In the genomic region with DNA sequence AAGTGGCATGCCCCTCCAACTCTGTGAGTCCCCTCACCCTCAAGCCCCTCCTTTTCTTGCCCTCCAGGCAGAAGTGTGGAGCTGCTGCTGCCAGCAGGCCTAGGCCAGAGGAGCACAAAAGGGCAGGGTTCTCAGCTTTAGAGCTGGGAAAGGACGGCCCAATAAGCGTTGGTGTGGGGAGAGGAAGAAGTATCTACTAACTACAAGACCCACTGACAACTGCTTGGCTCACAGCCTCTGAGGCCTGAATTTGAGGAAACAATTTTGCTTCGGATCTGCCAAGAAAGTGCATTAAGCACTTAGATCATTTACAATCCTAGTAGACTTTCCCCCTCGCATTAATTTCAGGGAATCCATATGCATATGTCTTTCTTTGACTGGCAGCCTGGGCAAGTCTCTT, we compare ENCODE assay signal across 24 cellular contexts.
DNase-seq lines count a peak whose midpoint lies in the region; ATAC-seq and TF ChIP-seq lines count a peak whose summit lies in the region.
"Had no signal": no experiment of that assay in that cellular context is flagged by ENCODE, and none has a peak within 500 bp of the region (broad histone marks: within the 10 kb centered on the region; RNA-seq: fewer than 3 reads in every experiment).

No MANE protein-coding gene starts in this region.

- H2BK20ac ChIP-seq in H9 (ENCODE audit: low read depth, low read length, poor library complexity, severe bottlenecking): no peak overlapping the region

- no peak overlapping the region for H2BK15ac ChIP-seq in H9 (ENCODE audit: low read depth, low read length)

- H3K4me1 ChIP-seq in right cardiac atrium (ENCODE audit: control insufficient read depth, insufficient read depth, low read length): peaks cover 3% of the 10 kb centered on the region
- H3K4me1 ChIP-seq in thoracic aorta (ENCODE audit: control insufficient read depth in 1 of 2, low read depth in 2 of 2): peaks cover 37 to 96% of the 10 kb centered on the region in 2 donors
- H3K4me1 ChIP-seq in H9 (ENCODE audit: insufficient read depth, low read length): no peaks in the 10 kb centered on the region; the same call in 1 of the 2 replicates
- H3K4me1 ChIP-seq: breast epithelium, colonic mucosa had no signal

- no peak overlapping the region for H3K4me2 ChIP-seq in H9 (ENCODE audit: insufficient read depth, insufficient read length, low read length)

- no peaks in the 10 kb centered on the region for H3K36me3 ChIP-seq in SK-N-MC (ENCODE audit: insufficient read depth, low read length)
- H3K36me3 ChIP-seq in thoracic aorta: no peaks in the 10 kb centered on the region
- H3K36me3 ChIP-seq: breast epithelium, colonic mucosa, SJSA1 had no signal

- no peak overlapping the region for H3T11ph ChIP-seq in H9 (ENCODE audit: low read length)

- H2AK5ac ChIP-seq in H9 (ENCODE audit: insufficient read length, low read length): no peak overlapping the region

- no peak overlapping the region for H2BK12ac ChIP-seq in H9 (ENCODE audit: insufficient read length, low read depth, low read length)

- no peaks in the 10 kb centered on the region for H4K20me1 ChIP-seq in H9 (ENCODE audit: control insufficient read depth, insufficient read depth, insufficient read length)

- peak overlapping the region; percentile 39 for H3K4me3 ChIP-seq in SK-N-MC
- no peak overlapping the region for H3K4me3 ChIP-seq in right cardiac atrium (ENCODE audit: low read length)
- H3K4me3 ChIP-seq in thoracic aorta: no peak overlapping the region
- H3K4me3 ChIP-seq: breast epithelium, colonic mucosa, GM12878, SJSA1 had no signal

- H3K79me1 ChIP-seq in H9 (ENCODE audit: insufficient read depth, low read depth, low read length, poor library complexity, severe bottlenecking): no peaks in the 10 kb centered on the region

- ATAC-seq in right cardiac atrium: peak; percentile 47 to 53
- ATAC-seq in thoracic aorta (ENCODE audit: insufficient number of reproducible peaks, low FRiP score, low read depth): no peak
- ATAC-seq in HG02938 (IDR thresholded peaks at IDR 0.05; ENCODE audit: unreplicated experiment): no peak
- ATAC-seq: activated CD8-positive, alpha-beta memory T cell treated with anti-CD3 and anti-CD28 coated beads, Interleukin-2, amount 10 ng/mL, durations not matched to agents 7 days and 5 days; GM12878; natural killer cell treated with Interleukin-12 subunit alpha and Interleukin-12 subunit beta and Interleukin-15 and Interleukin-18, amount 100 ng/mL, for 72 hours had no signal

- peaks cover 51% of the 10 kb centered on the region for H3K4me1 Mint-ChIP-seq in dendritic cell treated with granulocyte-macrophage colony-stimulating factor and Interleukin-4, amounts not matched to agents 40 ng/mL and 50 ng/mL, for 4 days (ENCODE audit: low read depth)
- H3K4me1 Mint-ChIP-seq in H9: no peaks in the 10 kb centered on the region
- no peaks in the 10 kb centered on the region for H3K4me1 Mint-ChIP-seq in activated naive CD4-positive, alpha-beta T cell treated with anti-CD3 and anti-CD28 coated beads for 36 hours (ENCODE audit: low read depth)
- H3K4me1 Mint-ChIP-seq: activated CD8-positive, alpha-beta memory T cell treated with anti-CD3 and anti-CD28 coated beads, Interleukin-2, amount 10 ng/mL, durations not matched to agents 7 days and 5 days had no signal

- H3K4me3 Mint-ChIP-seq in dendritic cell treated with granulocyte-macrophage colony-stimulating factor and Interleukin-4, amounts not matched to agents 40 ng/mL and 50 ng/mL, for 4 days: no peak overlapping the region
- H3K4me3 Mint-ChIP-seq in H9: no peak overlapping the region
- no peak overlapping the region for H3K4me3 Mint-ChIP-seq in activated naive CD4-positive, alpha-beta T cell treated with anti-CD3 and anti-CD28 coated beads for 36 hours
- H3K4me3 Mint-ChIP-seq: activated CD8-positive, alpha-beta memory T cell treated with anti-CD3 and anti-CD28 coated beads, Interleukin-2, amount 10 ng/mL, durations not matched to agents 7 days and 5 days; CD4-positive, CD25-positive, alpha-beta regulatory T cell; IgD-negative memory B cell; natural killer cell treated with Interleukin-12 subunit alpha and Interleukin-12 subunit beta and Interleukin-15 and Interleukin-18, amount 100 ng/mL, for 72 hours had no signal

- no peaks in the 10 kb centered on the region for H3K27me3 ChIP-seq in right cardiac atrium (ENCODE audit: control insufficient read depth, insufficient read depth)
- no peaks in the 10 kb centered on the region for H3K27me3 ChIP-seq in thoracic aorta (replicated peaks; ENCODE audit: insufficient read depth)
- no peaks in the 10 kb centered on the region for H3K27me3 ChIP-seq in H9 (ENCODE audit: insufficient read depth, low read length)
- H3K27me3 ChIP-seq: breast epithelium, colonic mucosa, SJSA1 had no signal

- H3K14ac ChIP-seq in H9 (ENCODE audit: insufficient read depth, low read length): no peak overlapping the region

- TF ChIP-seq CTCF in thoracic aorta (IDR thresholded peaks at IDR 0.05) (no peak), H9 (conservative IDR thresholded peaks at IDR 0.05) (no peak)

- H3K9me3 Mint-ChIP-seq in dendritic cell treated with granulocyte-macrophage colony-stimulating factor and Interleukin-4, amounts not matched to agents 40 ng/mL and 50 ng/mL, for 4 days: no peaks in the 10 kb centered on the region
- no peaks in the 10 kb centered on the region for H3K9me3 Mint-ChIP-seq in H9
- H3K9me3 Mint-ChIP-seq in activated naive CD4-positive, alpha-beta T cell treated with anti-CD3 and anti-CD28 coated beads for 36 hours: no peaks in the 10 kb centered on the region
- H3K9me3 Mint-ChIP-seq: natural killer cell treated with Interleukin-12 subunit alpha and Interleukin-12 subunit beta and Interleukin-15 and Interleukin-18, amount 100 ng/mL, for 72 hours had no signal

- H3K79me2 ChIP-seq in H9 (ENCODE audit: insufficient read depth, low read length): no peaks in the 10 kb centered on the region

- H3K36me3 Mint-ChIP-seq in dendritic cell treated with granulocyte-macrophage colony-stimulating factor and Interleukin-4, amounts not matched to agents 40 ng/mL and 50 ng/mL, for 4 days (ENCODE audit: low read depth): no peaks in the 10 kb centered on the region
- H3K36me3 Mint-ChIP-seq in H9 (ENCODE audit: insufficient read depth in 1 of 3, low read depth in 3 of 3): no peaks in the 10 kb centered on the region
- no peaks in the 10 kb centered on the region for H3K36me3 Mint-ChIP-seq in activated naive CD4-positive, alpha-beta T cell treated with anti-CD3 and anti-CD28 coated beads for 36 hours (ENCODE audit: low read depth)
- H3K36me3 Mint-ChIP-seq: CD4-positive, CD25-positive, alpha-beta regulatory T cell; IgD-negative memory B cell; natural killer cell treated with Interleukin-12 subunit alpha and Interleukin-12 subunit beta and Interleukin-15 and Interleukin-18, amount 100 ng/mL, for 72 hours had no signal

- no peak overlapping the region for H3K4ac ChIP-seq in H9 (ENCODE audit: low read depth, low read length)

- H4K8ac ChIP-seq in H9 (replicated peaks; ENCODE audit: insufficient read length, low read depth, low read length): no peak overlapping the region

- H4K5ac ChIP-seq in H9 (ENCODE audit: insufficient read length, low read depth, low read length): no peak overlapping the region

- no peaks in the 10 kb centered on the region for H3K23me2 ChIP-seq in H9 (ENCODE audit: insufficient read length, low read depth, low read length, poor library complexity, severe bottlenecking)

- no peak overlapping the region for H2AFZ ChIP-seq in H9 (ENCODE audit: low read length)

- no peak overlapping the region for H4K91ac ChIP-seq in H9 (ENCODE audit: insufficient read length, low read depth, low read length)

- H3K27me3 Mint-ChIP-seq in dendritic cell treated with granulocyte-macrophage colony-stimulating factor and Interleukin-4, amounts not matched to agents 40 ng/mL and 50 ng/mL, for 4 days: no peaks in the 10 kb centered on the region
- peaks cover 3% of the 10 kb centered on the region; the same call in 1 of the 2 replicates for H3K27me3 Mint-ChIP-seq in H9 (ENCODE audit: low read depth)
- H3K27me3 Mint-ChIP-seq in activated naive CD4-positive, alpha-beta T cell treated with anti-CD3 and anti-CD28 coated beads for 36 hours (ENCODE audit: low read depth): no peaks in the 10 kb centered on the region
- H3K27me3 Mint-ChIP-seq: activated CD8-positive, alpha-beta memory T cell treated with anti-CD3 and anti-CD28 coated beads, Interleukin-2, amount 10 ng/mL, durations not matched to agents 7 days and 5 days; IgD-negative memory B cell; natural killer cell treated with Interleukin-12 subunit alpha and Interleukin-12 subunit beta and Interleukin-15 and Interleukin-18, amount 100 ng/mL, for 72 hours had no signal

- DNase-seq in SK-N-MC (ENCODE audit: low read depth, low spot score) (no peak), right cardiac atrium (peak; percentile 26 to 69 (median 48)), thoracic aorta (ENCODE audit: low spot score) (no peak), H9 (no peak)
- DNase-seq in activated naive CD4-positive, alpha-beta T cell treated with anti-CD3 and anti-CD28 coated beads for 36 hours: no peak
- DNase-seq: activated CD4-positive, CD25-positive, alpha-beta regulatory T cell; activated CD8-positive, alpha-beta memory T cell treated with anti-CD3 and anti-CD28 coated beads, Interleukin-2, amount 10 ng/mL, durations not matched to agents 7 days and 5 days; activated naive CD4-positive, alpha-beta T cell; activated T-cell treated with anti-CD3 and anti-CD28 coated beads, Interleukin-2, amount 50 U/mL, for 48 hours; CD4-positive, CD25-positive, alpha-beta regulatory T cell; colonic mucosa; GOT3; NCI-H1105; NCI-H1930; NCI-H69; stimulated activated CD4-positive, alpha-beta T cell treated with anti-CD3 and anti-CD28 coated beads, Interleukin-12 subunit alpha, Interleukin-12 subunit beta, amount 100 ng/mL, for 4 hours; stimulated activated CD4-positive, alpha-beta T cell treated with anti-CD3 and anti-CD28 coated beads, Interleukin-4, amount 100 ng/mL, for 1 hour had no signal

- H3K56ac ChIP-seq in H9 (ENCODE audit: insufficient read length, low read depth, low read length): no peak overlapping the region

- 23% methylated on average over 4 of the region's 4 CpGs for WGBS in right cardiac atrium
- WGBS in H9 (ENCODE audit: extremely low coverage, insufficient read length, low lambda C conversion rate): no CpG with 5 or more reads among the region's 4 CpGs

- no peak overlapping the region for H2BK5ac ChIP-seq in H9 (ENCODE audit: insufficient read length, low read length)

- CTCF ChIA-PET in activated naive CD4-positive, alpha-beta T cell treated with anti-CD3 and anti-CD28 coated beads for 36 hours (lab: Charles Lee): no interaction called here

- no peak overlapping the region for H2BK120ac ChIP-seq in H9 (ENCODE audit: low read depth, low read length, poor library complexity, severe bottlenecking)

- H3K27ac ChIP-seq in SK-N-MC (peak overlapping the region; percentile 63), right cardiac atrium (ENCODE audit: low read length) (peak overlapping the region; percentile 7), thoracic aorta (peak overlapping the region; percentile 68 to 87), H9 (ENCODE audit: insufficient read length, low read depth, low read length) (no peak overlapping the region)
- H3K27ac ChIP-seq: colonic mucosa, SJSA1 had no signal

- peak overlapping the region; percentile 48 for H3K27ac Mint-ChIP-seq in dendritic cell treated with granulocyte-macrophage colony-stimulating factor and Interleukin-4, amounts not matched to agents 40 ng/mL and 50 ng/mL, for 4 days
- H3K27ac Mint-ChIP-seq in H9: no peak overlapping the region
- H3K27ac Mint-ChIP-seq in activated naive CD4-positive, alpha-beta T cell treated with anti-CD3 and anti-CD28 coated beads for 36 hours: no peak overlapping the region
- H3K27ac Mint-ChIP-seq: activated CD8-positive, alpha-beta memory T cell treated with anti-CD3 and anti-CD28 coated beads, Interleukin-2, amount 10 ng/mL, durations not matched to agents 7 days and 5 days; CD4-positive, CD25-positive, alpha-beta regulatory T cell; natural killer cell treated with Interleukin-12 subunit alpha and Interleukin-12 subunit beta and Interleukin-15 and Interleukin-18, amount 100 ng/mL, for 72 hours had no signal

- H3K9me3 ChIP-seq in SK-N-MC (ENCODE audit: low read depth, low read length): no peaks in the 10 kb centered on the region
- H3K9me3 ChIP-seq in right cardiac atrium (ENCODE audit: control insufficient read depth, low read length): no peaks in the 10 kb centered on the region
- no peaks in the 10 kb centered on the region for H3K9me3 ChIP-seq in thoracic aorta
- H3K9me3 ChIP-seq in H9 (ENCODE audit: control insufficient read depth, low read depth, low read length): no peaks in the 10 kb centered on the region
- H3K9me3 ChIP-seq: breast epithelium, colonic mucosa, SJSA1 had no signal

- no peak overlapping the region for H3K18ac ChIP-seq in H9 (ENCODE audit: insufficient read length, low read depth, low read length)

- intact Hi-C loops in dendritic cell treated with granulocyte-macrophage colony-stimulating factor and Interleukin-4, amounts not matched to agents 40 ng/mL and 50 ng/mL, for 4 days (cut with micrococcal nuclease): no loop called here
- intact Hi-C loops in right cardiac atrium (cut with DNase I): no loop called here
- intact Hi-C loops in activated naive CD4-positive, alpha-beta T cell treated with anti-CD3 and anti-CD28 coated beads for 36 hours (cut with micrococcal nuclease): no loop called here

- no peak overlapping the region for H3K23ac ChIP-seq in H9 (ENCODE audit: insufficient read length, low read depth, low read length)

- H3K9ac ChIP-seq in SK-N-MC (ENCODE audit: insufficient read length): peak overlapping the region; percentile 29
- H3K9ac ChIP-seq in H9 (ENCODE audit: extremely low read depth, insufficient read length, low read length): no peak overlapping the region

Comparison
In these comparisons a context has a peak if more than half of its experiments do, and no peak if none do; other contexts are left out.
1. DNase-seq: peak in right cardiac atrium (3 of 3); none in SK-N-MC (single experiment), thoracic aorta (single experiment), H9 (single experiment) and activated naive CD4-positive, alpha-beta T cell treated with anti-CD3 and anti-CD28 coated beads for 36 hours (single experiment).
2. ATAC-seq: peak in right cardiac atrium (2 of 2); none in thoracic aorta (single experiment) and HG02938 (single experiment).